In the genomic region with DNA sequence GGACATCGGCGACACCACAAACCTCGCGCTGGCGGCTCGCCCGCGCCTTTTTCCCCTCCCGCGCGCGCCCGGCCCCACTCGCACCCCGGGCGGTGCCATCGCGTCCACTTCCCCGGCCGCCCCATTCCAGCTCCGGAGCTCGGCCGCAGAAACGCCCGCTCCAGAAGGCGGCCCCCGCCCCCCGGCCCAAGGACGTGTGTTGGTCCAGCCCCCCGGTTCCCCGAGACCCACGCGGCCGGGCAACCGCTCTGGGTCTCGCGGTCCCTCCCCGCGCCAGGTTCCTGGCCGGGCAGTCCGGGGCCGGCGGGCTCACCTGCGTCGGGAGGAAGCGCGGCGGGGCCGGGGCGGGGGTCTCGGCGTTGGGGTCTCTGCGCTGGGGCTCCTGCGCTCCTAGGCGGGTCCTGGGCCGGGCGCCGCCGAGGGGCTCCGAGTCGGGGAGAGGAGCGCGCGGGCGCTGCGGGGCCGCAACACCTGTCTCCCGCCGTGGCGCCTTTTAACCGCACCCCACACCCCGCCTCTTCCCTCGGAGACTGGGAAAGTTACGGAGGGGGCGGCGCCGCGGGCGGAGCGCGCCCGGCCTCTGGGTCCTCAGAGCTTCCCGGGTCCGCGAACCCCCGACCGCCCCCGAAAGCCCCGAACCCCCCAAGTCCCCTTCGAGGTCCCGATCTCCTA, we compare ENCODE assay signal across 8 cellular contexts. TPM values are rescaled to one million over a fixed set of nuclear protein-coding genes. Genes with fewer than 3 reads are reported as not detected.
DNase-seq lines count a peak whose midpoint lies in the region; ATAC-seq and TF ChIP-seq lines count a peak whose summit lies in the region.

A gene (minus strand): TSS at position 469 of the 672 bp plus-strand sequence. CDS start 3,357 bp downstream, outside the sequence.

- intact Hi-C loops in left ventricle myocardium inferior (cut with micrococcal nuclease) (no loop called here), gastrocnemius medialis (cut with DNase I; ENCODE audit: low total_unique reads) (no loop called here)

- no peaks in the 10 kb centered on the region for H3K9me3 Mint-ChIP-seq in WTC11

- peak; percentile 11 to 63 for DNase-seq in HAP-1 (ENCODE audit: low spot score in 2 of 2)
- peak; percentile 28 for DNase-seq in WTC11 (ENCODE audit: low spot score)
- no peak for DNase-seq in left ventricle myocardium inferior
- no peak for DNase-seq in gastrocnemius medialis
- no peak for DNase-seq in NCI-H774 (lab: John Stamatoyannopoulos, UW)
- DNase-seq in SW 1271 (lab: John Stamatoyannopoulos, UW) = no peak
- no peak for DNase-seq in SKM-1 treated with dmso at 0.1 percent for 144 hours (lab: John Stamatoyannopoulos, UW; ENCODE audit: unreplicated experiment)

- H3K9me3 ChIP-seq in HAP-1 (no peaks in the 10 kb centered on the region), left ventricle myocardium inferior (replicated peaks) (no peaks in the 10 kb centered on the region), gastrocnemius medialis (no peaks in the 10 kb centered on the region)

- peaks cover 18% of the 10 kb centered on the region for H3K4me1 Mint-ChIP-seq in WTC11

- TF ChIP-seq POLR2A in gastrocnemius medialis (IDR thresholded peaks at IDR 0.05) = no peak

- H3K36me3 Mint-ChIP-seq in WTC11 = no peaks in the 10 kb centered on the region

- peak; percentile 13 for ATAC-seq in WTC11
- no peak for ATAC-seq in gastrocnemius medialis
- no peak for ATAC-seq in GM21737 (IDR thresholded peaks at IDR 0.05; ENCODE audit: unreplicated experiment)

- H3K4me3 ChIP-seq in HAP-1 (peak within 1 kb of the TSS; percentile 37), left ventricle myocardium inferior (peak within 1 kb of the TSS; percentile 75), gastrocnemius medialis (peak within 1 kb of the TSS; percentile 41 to 65 (median 56))

- TF ChIP-seq CTCF in WTC11 (IDR thresholded peaks at IDR 0.05) (no peak), left ventricle myocardium inferior (IDR thresholded peaks at IDR 0.05; ENCODE audit: borderline replicate concordance) (no peak), gastrocnemius medialis (IDR thresholded peaks at IDR 0.05 in 4 of 5, conservative IDR thresholded peaks at IDR 0.05 in 1 of 5) (no peak)

- H3K27me3 Mint-ChIP-seq in WTC11 (ENCODE audit: low read depth) = peaks cover 93% of the 10 kb centered on the region

- no peak within 1 kb of the TSS for H3K27ac Mint-ChIP-seq in WTC11

- H3K27ac ChIP-seq in left ventricle myocardium inferior (replicated peaks) (no peak within 1 kb of the TSS), gastrocnemius medialis (no peak within 1 kb of the TSS)

- H3K27me3 ChIP-seq in HAP-1 (ENCODE audit: low read depth) (peaks cover 41% of the 10 kb centered on the region), left ventricle myocardium inferior (ENCODE audit: low read depth) (peaks cover 69% of the 10 kb centered on the region), gastrocnemius medialis (peaks cover 54 to 65% (median 59%) of the 10 kb centered on the region in 3 donors)

- peak within 1 kb of the TSS; percentile 68 for H3K4me3 Mint-ChIP-seq in WTC11

- in situ Hi-C loops in HAP-1 (cut with MboI; ENCODE audit: low sequenced_read_pairs) = loop anchor here (25.0 kb wide), 1 partner anchor 645 kb away; no protein-coding TSS in a partner anchor
- in situ Hi-C loops in gastrocnemius medialis (cut with MboI; ENCODE audit: low sequenced_read_pairs in 4 of 4) = loop anchor here (10.0 to 25.0 kb wide), 5 partner anchors 95 to 745 kb away; a partner anchor contains a TSS

- CTCF ChIA-PET in WTC11 (lab: Charles Lee) = interaction anchor here (0.5 to 2.2 kb wide), 8 partner anchors 11 to 1052 kb away, joined by 3 to 9 read pairs (median 4); no protein-coding TSS in a partner anchor

- H3K4me1 ChIP-seq in HAP-1 = no peaks in the 10 kb centered on the region; the same call in none of the 2 replicates
- H3K4me1 ChIP-seq in left ventricle myocardium inferior = peaks cover 29% of the 10 kb centered on the region
- peaks cover 17 to 19% of the 10 kb centered on the region in 2 donors for H3K4me1 ChIP-seq in gastrocnemius medialis

- H3K36me3 ChIP-seq in HAP-1 (replicated peaks) (no peaks in the 10 kb centered on the region), left ventricle myocardium inferior (no peaks in the 10 kb centered on the region), gastrocnemius medialis (no peaks in the 10 kb centered on the region)

- POLR2A ChIA-PET in WTC11 (lab: Charles Lee) = no interaction called here

TF ChIP-seq in WTC11, 78 proteins besides CTCF, POLR2A, EP300 and RAD21:
- TF ChIP-seq GTF2I (CRISPR knock-in tag; conservative IDR thresholded peaks at IDR 0.05) (no peak), TCF7 (CRISPR knock-in tag; IDR thresholded peaks at IDR 0.05; ENCODE audit: low read depth) (no peak)

RNA-seq across cellular contexts. Expression of the gene that starts here (rescaled TPM):
- total RNA-seq in WTC11 (2021) = 0.11 TPM in 2 of 3 replicates, not detected in the other
- not detected for total RNA-seq in left ventricle myocardium inferior
- under 1 TPM in 3 of 4 donors, not detected in 1; 0.35 to 0.72 (median 0.36) TPM for total RNA-seq in gastrocnemius medialis

Comparison
In these comparisons a context has a peak if more than half of its experiments do, and no peak if none do; other contexts are left out.
1. Peak in DNase-seq and ATAC-seq in WTC11; RNA of the gene not detected or under 1 TPM.
2. DNase-seq: peak in HAP-1 (2 of 2); none in left ventricle myocardium inferior (single experiment), gastrocnemius medialis (0 of 2), NCI-H774 (single experiment), SW 1271 (0 of 2) and SKM-1 treated with dmso at 0.1 percent for 144 hours (single experiment).
3. Peak in every context shown above with its lines, with median percentiles within 50 percentile points of each other: H3K4me3 ChIP-seq.